ENCODE assay signal across 22 cellular contexts in the genomic region with DNA sequence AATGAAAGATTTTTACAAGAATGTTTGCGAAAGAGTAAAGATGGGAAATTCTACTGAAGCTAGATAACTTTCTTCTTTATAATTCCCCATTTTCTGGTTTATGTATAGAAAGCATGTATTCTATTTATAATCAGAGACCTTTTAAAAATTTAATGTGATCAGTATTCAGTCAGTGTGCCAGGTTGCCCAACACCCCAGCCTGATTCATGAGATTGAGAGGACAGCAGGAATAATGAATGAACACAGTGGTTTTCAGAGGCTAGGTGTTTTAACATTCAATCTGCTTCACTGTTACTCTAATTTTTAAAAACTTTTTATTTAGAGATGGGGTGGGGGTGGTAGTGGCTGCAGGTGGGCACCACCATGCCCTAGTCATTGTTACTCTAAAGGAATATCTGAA. TPM values are rescaled to one million over a fixed set of nuclear protein-coding genes. Genes with fewer than 3 reads are reported as not detected.
DNase-seq lines count a peak whose midpoint lies in the region; ATAC-seq and TF ChIP-seq lines count a peak whose summit lies in the region.
"Had no signal": no experiment of that assay in that cellular context is flagged by ENCODE, and none has a peak within 500 bp of the region (broad histone marks: within the 10 kb centered on the region; RNA-seq: fewer than 3 reads in every experiment).

No MANE protein-coding gene starts in this region.

- peaks cover 5% of the 10 kb centered on the region for H3K9me3 Mint-ChIP-seq in chondrocyte (ENCODE audit: low read depth)
- no peaks in the 10 kb centered on the region for H3K9me3 Mint-ChIP-seq in stimulated activated effector memory CD8-positive, alpha-beta T cell treated with anti-CD3 and anti-CD28 coated beads, Interleukin-12 subunit alpha, Interleukin-12 subunit beta, amount 100 ng/mL, for 72 hours
- H3K9me3 Mint-ChIP-seq: activated naive CD4-positive, alpha-beta T cell treated with anti-CD3 and anti-CD28 coated beads, Interleukin-2, amount 10 ng/mL, durations not matched to agents 7 days and 5 days; neural crest cell; stimulated activated naive B cell treated with anti-CD40 and anti-IgM and Interleukin-4, amounts not matched to agents 10 μg/mL and 1 μg/mL and 100 μg/mL, for 72 hours had no signal

- H3K27ac ChIP-seq in SK-N-SH (ENCODE audit: low read depth in 2 of 2, low read length in 1 of 2) (no peak overlapping the region), lower lobe of right lung (no peak overlapping the region), thyroid gland (peak overlapping the region in 2 of 3 donors; percentile 98 to 99)
- H3K27ac ChIP-seq: 22Rv1; BLaER1 treated with 17β-estradiol and CSF1 and Interleukin-3, amounts not matched to agents 10 nM and 100 nM; colonic mucosa; SJCRH30 had no signal

- CTCF ChIA-PET in SK-N-SH (lab: Yijun Ruan, JAX): interaction anchor here (2.1 kb wide), 1 partner anchor 64 kb away, joined by 12 read pairs; no protein-coding TSS in a partner anchor

- H3K4me3 ChIP-seq in SK-N-SH (ENCODE audit: low read depth in 2 of 2, low read length in 1 of 2) (peak overlapping the region in 1 of 2 experiments; percentile 75; a peak in 1 of 4 replicates), lower lobe of right lung (peak overlapping the region; percentile 68), thyroid gland (replicated peaks in 1 of 3) (no peak overlapping the region)
- H3K4me3 ChIP-seq: BLaER1 treated with 17β-estradiol and CSF1 and Interleukin-3, amounts not matched to agents 10 nM and 100 nM; colonic mucosa; SJCRH30 had no signal

- peak overlapping the region; percentile 22 for H3K27ac Mint-ChIP-seq in chondrocyte (ENCODE audit: unreplicated experiment)
- H3K27ac Mint-ChIP-seq in stimulated activated effector memory CD8-positive, alpha-beta T cell treated with anti-CD3 and anti-CD28 coated beads, Interleukin-12 subunit alpha, Interleukin-12 subunit beta, amount 100 ng/mL, for 72 hours: no peak overlapping the region
- H3K27ac Mint-ChIP-seq: activated naive CD4-positive, alpha-beta T cell treated with anti-CD3 and anti-CD28 coated beads, Interleukin-2, amount 10 ng/mL, durations not matched to agents 7 days and 5 days; stimulated activated naive B cell treated with anti-CD40 and anti-IgM and Interleukin-4, amounts not matched to agents 10 μg/mL and 1 μg/mL and 100 μg/mL, for 72 hours had no signal

- TF ChIP-seq CTCF in SK-N-SH (IDR thresholded peaks at IDR 0.05): no peak
- TF ChIP-seq CTCF in chondrocyte (IDR thresholded peaks at IDR 0.05): no peak
- TF ChIP-seq CTCF in lower lobe of right lung (IDR thresholded peaks at IDR 0.05): no peak
- no peak for TF ChIP-seq CTCF in thyroid gland (IDR thresholded peaks at IDR 0.05)
- no peak for TF ChIP-seq CTCF in GM10266 (IDR thresholded peaks at IDR 0.05; ENCODE audit: control insufficient read depth, insufficient read depth, low read depth, missing control alignments)

- peaks cover 0 to 19% of the 10 kb centered on the region in 2 experiments; a peak in 2 of 4 replicates for H3K4me1 ChIP-seq in SK-N-SH (ENCODE audit: control insufficient read depth in 1 of 2, insufficient read depth in 2 of 2, low read depth in 1 of 2, low read length in 1 of 2)
- peaks cover 42% of the 10 kb centered on the region for H3K4me1 ChIP-seq in lower lobe of right lung
- H3K4me1 ChIP-seq in thyroid gland: peaks cover 43 to 62% of the 10 kb centered on the region in 2 donors
- H3K4me1 ChIP-seq: colonic mucosa had no signal

- no peak for TF ChIP-seq POLR2A in thyroid gland (IDR thresholded peaks at IDR 0.05)

- H2AFZ ChIP-seq in SK-N-SH (ENCODE audit: low read depth): no peak overlapping the region

- H3K27me3 ChIP-seq in SK-N-SH (ENCODE audit: insufficient read depth) (no peaks in the 10 kb centered on the region), lower lobe of right lung (ENCODE audit: low read depth) (no peaks in the 10 kb centered on the region), thyroid gland (no peaks in the 10 kb centered on the region)
- H3K27me3 ChIP-seq: SJCRH30 had no signal

- no peak for TF ChIP-seq RAD21 in SK-N-SH (IDR thresholded peaks at IDR 0.05; ENCODE audit: low read length)

- H3K36me3 ChIP-seq in SK-N-SH (replicated peaks in 1 of 2; ENCODE audit: control insufficient read depth in 1 of 2, insufficient read depth in 2 of 2, low read length in 1 of 2): peaks cover 5 to 46% of the 10 kb centered on the region in 2 experiments
- H3K36me3 ChIP-seq in lower lobe of right lung: peaks cover 8% of the 10 kb centered on the region
- H3K36me3 ChIP-seq in thyroid gland: no peaks in the 10 kb centered on the region
- H3K36me3 ChIP-seq: BLaER1 treated with 17β-estradiol and CSF1 and Interleukin-3, amounts not matched to agents 10 nM and 100 nM; colonic mucosa had no signal

- no peak overlapping the region for H3K9ac ChIP-seq in SK-N-SH
- H3K9ac ChIP-seq: BLaER1 treated with 17β-estradiol and CSF1 and Interleukin-3, amounts not matched to agents 10 nM and 100 nM had no signal

- 97% methylated on average over 1 of the region's 1 CpG for WGBS in SK-N-SH (ENCODE audit: low lambda C conversion rate)
- 96 to 97% methylated on average over 1 of the region's 1 CpG for WGBS in thyroid gland, 2 donors

- H3F3A ChIP-seq in SK-N-SH (replicated peaks; ENCODE audit: insufficient read depth): peaks cover 19% of the 10 kb centered on the region

- H3K79me2 ChIP-seq in SK-N-SH (ENCODE audit: insufficient read depth): peaks cover 93% of the 10 kb centered on the region

- no peaks in the 10 kb centered on the region for H3K9me2 ChIP-seq in SK-N-SH

- POLR2A ChIA-PET in SK-N-SH (lab: Yijun Ruan, JAX): no interaction called here

- no peak for ATAC-seq in SK-N-SH treated with all-trans-retinoic acid at 6 μM for 48 hours
- ATAC-seq in lower lobe of right lung: no peak
- ATAC-seq in stimulated activated effector memory CD8-positive, alpha-beta T cell treated with anti-CD3 and anti-CD28 coated beads, Interleukin-12 subunit alpha, Interleukin-12 subunit beta, amount 100 ng/mL, for 72 hours: no peak
- ATAC-seq: left colon; stimulated activated naive B cell treated with anti-CD40 and anti-IgM and Interleukin-4, amounts not matched to agents 10 μg/mL and 1 μg/mL and 100 μg/mL, for 72 hours had no signal

- TF ChIP-seq EP300 in SK-N-SH (IDR thresholded peaks at IDR 0.05; ENCODE audit: borderline replicate concordance in 1 of 2, low read depth in 1 of 2, low read length in 1 of 2): no peak

- peaks cover 24% of the 10 kb centered on the region for H3K36me3 Mint-ChIP-seq in chondrocyte (ENCODE audit: low read depth)
- H3K36me3 Mint-ChIP-seq in stimulated activated effector memory CD8-positive, alpha-beta T cell treated with anti-CD3 and anti-CD28 coated beads, Interleukin-12 subunit alpha, Interleukin-12 subunit beta, amount 100 ng/mL, for 72 hours: no peaks in the 10 kb centered on the region
- H3K36me3 Mint-ChIP-seq: activated naive CD4-positive, alpha-beta T cell treated with anti-CD3 and anti-CD28 coated beads, Interleukin-2, amount 10 ng/mL, durations not matched to agents 7 days and 5 days had no signal

- no peaks in the 10 kb centered on the region for H3K9me3 ChIP-seq in SK-N-SH
- H3K9me3 ChIP-seq in lower lobe of right lung: no peaks in the 10 kb centered on the region
- H3K9me3 ChIP-seq in thyroid gland: no peaks in the 10 kb centered on the region
- H3K9me3 ChIP-seq: colonic mucosa, SJCRH30 had no signal

- peaks cover 35% of the 10 kb centered on the region for H4K20me1 ChIP-seq in SK-N-SH (ENCODE audit: insufficient read depth)
- H4K20me1 ChIP-seq: BLaER1 treated with 17β-estradiol and CSF1 and Interleukin-3, amounts not matched to agents 10 nM and 100 nM had no signal

- H3K27me3 Mint-ChIP-seq in chondrocyte (ENCODE audit: low read depth): no peaks in the 10 kb centered on the region

- DNase-seq in SK-N-SH (no peak), chondrocyte (ENCODE audit: low spot score) (no peak), lower lobe of right lung (no peak), thyroid gland (no peak), GM10266 (ENCODE audit: extremely low spot score) (no peak)
- DNase-seq in stimulated activated effector memory CD8-positive, alpha-beta T cell treated with anti-CD3 and anti-CD28 coated beads, Interleukin-12 subunit alpha, Interleukin-12 subunit beta, amount 100 ng/mL, for 72 hours (ENCODE audit: low spot score in 2 of 2): no peak
- no peak for DNase-seq in activated CD4-positive, alpha-beta T cell treated with anti-CD3 and anti-CD28 coated beads, Interleukin-2, amount 50 U/mL, for 48 hours
- DNase-seq: activated CD4-positive, CD25-positive, alpha-beta regulatory T cell; activated CD8-positive, alpha-beta memory T cell treated with anti-CD3 and anti-CD28 coated beads for 24 hours; activated naive CD4-positive, alpha-beta T cell treated with anti-CD3 and anti-CD28 coated beads, Interleukin-2, amount 10 ng/mL, durations not matched to agents 7 days and 5 days; activated T-cell treated with anti-CD3 and anti-CD28 coated beads, Interleukin-2, amount 50 U/mL, for 48 hours; colonic mucosa; left colon; NCI-H1694; NCI-H82; OCI-M1; SJCRH30; stimulated activated naive B cell treated with anti-CD40 and anti-IgM and Interleukin-4, amounts not matched to agents 10 μg/mL and 1 μg/mL and 100 μg/mL, for 72 hours had no signal

- peaks cover 70% of the 10 kb centered on the region for H3K4me1 Mint-ChIP-seq in chondrocyte (ENCODE audit: low read depth)
- peaks cover 13% of the 10 kb centered on the region for H3K4me1 Mint-ChIP-seq in stimulated activated effector memory CD8-positive, alpha-beta T cell treated with anti-CD3 and anti-CD28 coated beads, Interleukin-12 subunit alpha, Interleukin-12 subunit beta, amount 100 ng/mL, for 72 hours

- peak overlapping the region; percentile 94 for H3K4me2 ChIP-seq in SK-N-SH
- H3K4me2 ChIP-seq: BLaER1 treated with 17β-estradiol and CSF1 and Interleukin-3, amounts not matched to agents 10 nM and 100 nM had no signal

- intact Hi-C loops in lower lobe of right lung (cut with DNase I) (no loop called here), thyroid gland (cut with DNase I) (loop anchor here (10.0 kb wide), 2 partner anchors 78 to 108 kb away; no protein-coding TSS in a partner anchor)

- H3K4me3 Mint-ChIP-seq in chondrocyte (ENCODE audit: unreplicated experiment): peak overlapping the region; percentile 97
- H3K4me3 Mint-ChIP-seq in stimulated activated effector memory CD8-positive, alpha-beta T cell treated with anti-CD3 and anti-CD28 coated beads, Interleukin-12 subunit alpha, Interleukin-12 subunit beta, amount 100 ng/mL, for 72 hours: no peak overlapping the region
- H3K4me3 Mint-ChIP-seq: activated naive CD4-positive, alpha-beta T cell treated with anti-CD3 and anti-CD28 coated beads, Interleukin-2, amount 10 ng/mL, durations not matched to agents 7 days and 5 days; stimulated activated naive B cell treated with anti-CD40 and anti-IgM and Interleukin-4, amounts not matched to agents 10 μg/mL and 1 μg/mL and 100 μg/mL, for 72 hours had no signal

TF ChIP-seq in SK-N-SH, 30 proteins besides CTCF, POLR2A, EP300 and RAD21 (continues in another document):
- no peak for TF ChIP-seq TCF12 (IDR thresholded peaks at IDR 0.05)

RNA-seq across cellular contexts. Expression of a gene that starts 4.7 kb away (rescaled TPM):
- 60.6 and 64.1 TPM in 2 replicates for polyA plus RNA-seq in SK-N-SH (2012; rRNA removed)
- polyA plus RNA-seq in SK-N-SH (2012; cell fraction: cytosol; rRNA removed): 58.4 and 61.3 TPM in 2 replicates
- 62.1 and 86.3 TPM in 2 replicates for polyA plus RNA-seq in SK-N-SH (2012; cell fraction: nucleus; rRNA removed)
- total RNA-seq in chondrocyte (107 to 121 TPM (median 111 TPM) in 3 replicates), lower lobe of right lung (89.5 TPM), thyroid gland (10 to 100 TPM; 56.7 to 87.6 (median 78.5) TPM)

Comparison
In these comparisons a context has a peak if more than half of its experiments do, and no peak if none do; other contexts are left out.
1. H3K27ac ChIP-seq: peak in thyroid gland (2 of 3); none in SK-N-SH (0 of 2) and lower lobe of right lung (single experiment).